Comparison of ENCODE assay signal across 2 cellular contexts in the genomic region with DNA sequence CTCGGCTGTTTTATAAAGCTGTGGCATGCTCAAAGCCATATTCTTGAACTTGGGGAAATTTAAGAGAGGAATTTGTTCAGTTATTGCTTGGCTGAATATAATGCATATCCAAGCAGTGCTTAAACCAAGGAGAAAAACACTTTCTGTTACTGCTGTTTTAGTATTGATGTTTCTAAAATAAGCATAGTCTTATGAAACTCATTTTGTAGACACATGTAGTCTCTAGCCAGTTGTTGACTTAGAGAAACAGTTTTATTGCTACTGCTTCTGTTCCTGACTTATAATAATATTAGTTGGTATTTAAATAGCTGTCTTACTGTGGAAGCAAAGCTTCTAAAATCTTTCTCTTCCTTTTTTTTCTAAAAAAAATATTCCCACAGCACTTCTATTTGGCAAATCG.
TF ChIP-seq lines count a peak whose summit lies in the region.

No MANE protein-coding gene starts in this region.

TF ChIP-seq in SK-N-SH, 30 proteins besides CTCF, POLR2A, EP300 and RAD21 (continued from another document):
- TF ChIP-seq, protein P1, sequence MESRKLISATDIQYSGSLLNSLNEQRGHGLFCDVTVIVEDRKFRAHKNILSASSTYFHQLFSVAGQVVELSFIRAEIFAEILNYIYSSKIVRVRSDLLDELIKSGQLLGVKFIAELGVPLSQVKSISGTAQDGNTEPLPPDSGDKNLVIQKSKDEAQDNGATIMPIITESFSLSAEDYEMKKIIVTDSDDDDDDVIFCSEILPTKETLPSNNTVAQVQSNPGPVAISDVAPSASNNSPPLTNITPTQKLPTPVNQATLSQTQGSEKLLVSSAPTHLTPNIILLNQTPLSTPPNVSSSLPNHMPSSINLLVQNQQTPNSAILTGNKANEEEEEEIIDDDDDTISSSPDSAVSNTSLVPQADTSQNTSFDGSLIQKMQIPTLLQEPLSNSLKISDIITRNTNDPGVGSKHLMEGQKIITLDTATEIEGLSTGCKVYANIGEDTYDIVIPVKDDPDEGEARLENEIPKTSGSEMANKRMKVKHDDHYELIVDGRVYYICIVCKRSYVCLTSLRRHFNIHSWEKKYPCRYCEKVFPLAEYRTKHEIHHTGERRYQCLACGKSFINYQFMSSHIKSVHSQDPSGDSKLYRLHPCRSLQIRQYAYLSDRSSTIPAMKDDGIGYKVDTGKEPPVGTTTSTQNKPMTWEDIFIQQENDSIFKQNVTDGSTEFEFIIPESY (IDR thresholded peaks at IDR 0.05; ENCODE audit: borderline replicate concordance, low read depth), result no peak
- TF ChIP-seq, protein P2, sequence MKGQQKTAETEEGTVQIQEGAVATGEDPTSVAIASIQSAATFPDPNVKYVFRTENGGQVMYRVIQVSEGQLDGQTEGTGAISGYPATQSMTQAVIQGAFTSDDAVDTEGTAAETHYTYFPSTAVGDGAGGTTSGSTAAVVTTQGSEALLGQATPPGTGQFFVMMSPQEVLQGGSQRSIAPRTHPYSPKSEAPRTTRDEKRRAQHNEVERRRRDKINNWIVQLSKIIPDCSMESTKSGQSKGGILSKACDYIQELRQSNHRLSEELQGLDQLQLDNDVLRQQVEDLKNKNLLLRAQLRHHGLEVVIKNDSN (IDR thresholded peaks at IDR 0.05; ENCODE audit: borderline replicate concordance, low read depth), result no peak
- no peak for TF ChIP-seq TCF12 (IDR thresholded peaks at IDR 0.05)
- no peak for TF ChIP-seq NRF1 (IDR thresholded peaks at IDR 0.05; ENCODE audit: low read depth, low read length)
- TF ChIP-seq GATA2 (CRISPR knock-in tag; IDR thresholded peaks at IDR 0.05), result no peak
- no peak for TF ChIP-seq TAF1 (IDR thresholded peaks at IDR 0.05; ENCODE audit: borderline replicate concordance, low read depth, low read length)
- no peak for TF ChIP-seq GABPA (IDR thresholded peaks at IDR 0.05; ENCODE audit: low read depth)
- no peak for TF ChIP-seq NFIC (IDR thresholded peaks at IDR 0.05; ENCODE audit: borderline replicate concordance)

TF ChIP-seq in SK-N-SH treated with all-trans-retinoic acid at 6 μM for 48 hours, 23 proteins besides CTCF, POLR2A, EP300 and RAD21 (continued from another document):
- TF ChIP-seq, protein P3, sequence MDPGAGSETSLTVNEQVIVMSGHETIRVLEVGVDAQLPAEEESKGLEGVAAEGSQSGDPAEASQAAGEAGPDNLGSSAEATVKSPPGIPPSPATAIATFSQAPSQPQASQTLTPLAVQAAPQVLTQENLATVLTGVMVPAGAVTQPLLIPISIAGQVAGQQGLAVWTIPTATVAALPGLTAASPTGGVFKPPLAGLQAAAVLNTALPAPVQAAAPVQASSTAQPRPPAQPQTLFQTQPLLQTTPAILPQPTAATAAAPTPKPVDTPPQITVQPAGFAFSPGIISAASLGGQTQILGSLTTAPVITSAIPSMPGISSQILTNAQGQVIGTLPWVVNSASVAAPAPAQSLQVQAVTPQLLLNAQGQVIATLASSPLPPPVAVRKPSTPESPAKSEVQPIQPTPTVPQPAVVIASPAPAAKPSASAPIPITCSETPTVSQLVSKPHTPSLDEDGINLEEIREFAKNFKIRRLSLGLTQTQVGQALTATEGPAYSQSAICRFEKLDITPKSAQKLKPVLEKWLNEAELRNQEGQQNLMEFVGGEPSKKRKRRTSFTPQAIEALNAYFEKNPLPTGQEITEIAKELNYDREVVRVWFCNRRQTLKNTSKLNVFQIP (CRISPR knock-in tag; IDR thresholded peaks at IDR 0.05; ENCODE audit: borderline replicate concordance, low read depth), result no peak
